In genomic region chr1:12450090-12450764, GRCh38 we compare ENCODE assay signal across 10 cellular contexts.
A peak's percentile ranks its signal among the peaks of the same experiment; 100 is the strongest.
DNase-seq lines count a peak whose midpoint lies in the region; ATAC-seq and TF ChIP-seq lines count a peak whose summit lies in the region.
"Had no signal": no experiment of that assay in that cellular context is flagged by ENCODE, and none has a peak within 500 bp of the region (broad histone marks: within the 10 kb centered on the region; RNA-seq: fewer than 3 reads in every experiment).

No MANE protein-coding gene starts in this region.

- TF ChIP-seq POLR2A in gastroesophageal sphincter (IDR thresholded peaks at IDR 0.05): no peak

- no peak overlapping the region for H3K4me3 ChIP-seq in gastroesophageal sphincter

- TF ChIP-seq CTCF in gastroesophageal sphincter (IDR thresholded peaks at IDR 0.05): no peak

- H3K9me3 ChIP-seq in gastroesophageal sphincter: no peaks in the 10 kb centered on the region

- peaks cover 65 to 100% (median 75%) of the 10 kb centered on the region in 3 donors for H3K4me1 ChIP-seq in gastroesophageal sphincter

- DNase-seq in DMS 273 (lab: John Stamatoyannopoulos, UW; ENCODE audit: unreplicated experiment) (peak; percentile 55), NCI-H524 (lab: John Stamatoyannopoulos, UW) (peak; percentile 75 to 93), putamen (ENCODE audit: low spot score) (peak; percentile 55), ecto neural progenitor cell (ENCODE audit: low spot score) (no peak), SKM-1 treated with dmso at 0.1 percent for 144 hours (lab: John Stamatoyannopoulos, UW; ENCODE audit: unreplicated experiment) (no peak)
- DNase-seq: NCI-H774, occipital lobe had no signal

- peak overlapping the region; percentile 89 to 98 (median 91) for H3K27ac ChIP-seq in gastroesophageal sphincter

- H3K36me3 ChIP-seq in gastroesophageal sphincter: no peaks in the 10 kb centered on the region

- ATAC-seq in gastroesophageal sphincter (no peak), HG02870 (IDR thresholded peaks at IDR 0.05; ENCODE audit: unreplicated experiment) (no peak), HG03039 (IDR thresholded peaks at IDR 0.05; ENCODE audit: unreplicated experiment) (no peak)

- H3K27me3 ChIP-seq in gastroesophageal sphincter: no peaks in the 10 kb centered on the region

- no peak for TF ChIP-seq EP300 in gastroesophageal sphincter (IDR thresholded peaks at IDR 0.05)

- 57 to 70% methylated on average over 8 to 10 of the region's 10 CpGs for WGBS in gastroesophageal sphincter (ENCODE audit: low coverage in 1 of 2), 2 donors

Comparison
In these comparisons a context has a peak if more than half of its experiments do, and no peak if none do; other contexts are left out.
1. DNase-seq: peak in DMS 273 (single experiment), NCI-H524 (2 of 2) and putamen (single experiment); none in ecto neural progenitor cell (single experiment) and SKM-1 treated with dmso at 0.1 percent for 144 hours (single experiment).